In the genomic region with DNA sequence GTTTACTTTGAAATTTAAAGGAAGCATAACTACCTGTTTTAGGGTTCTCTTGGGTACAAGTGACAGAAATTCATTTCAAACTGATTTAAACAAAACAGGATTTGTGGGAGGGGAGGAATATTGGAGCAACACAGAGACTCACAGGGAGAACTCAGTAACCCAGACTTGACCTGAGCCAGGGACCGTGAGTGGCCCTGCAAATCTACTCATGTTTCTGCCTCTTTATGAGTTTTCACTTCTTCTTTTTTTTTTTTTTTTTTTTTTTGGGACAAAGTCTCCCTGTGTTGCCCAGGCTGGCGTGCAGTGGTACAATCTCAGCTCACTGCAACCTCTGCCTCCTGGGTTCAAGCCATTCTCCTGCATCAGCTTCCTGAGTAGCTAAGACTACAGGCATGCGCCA, we compare ENCODE assay signal across 16 cellular contexts.
DNase-seq lines count a peak whose midpoint lies in the region; ATAC-seq and TF ChIP-seq lines count a peak whose summit lies in the region.
"Had no signal": no experiment of that assay in that cellular context is flagged by ENCODE, and none has a peak within 500 bp of the region (broad histone marks: within the 10 kb centered on the region; RNA-seq: fewer than 3 reads in every experiment).

No MANE protein-coding gene starts in this region.

- DNase-seq in MV-4-11 (lab: John Stamatoyannopoulos, UW) (peak; percentile 56), sciatic nerve (ENCODE audit: low spot score) (no peak), DMS79 treated with DMSO at 0.1 percent for 48 hours (lab: John Stamatoyannopoulos, UW) (no peak), SIG-M5 (lab: John Stamatoyannopoulos, UW) (no peak)
- DNase-seq: activated CD4-positive, alpha-beta memory T cell treated with anti-CD3 and anti-CD28 coated beads for 36 hours; activated T-cell treated with anti-CD3 and anti-CD28 coated beads, Interleukin-2, amount 50 U/mL, for 72 hours; adrenal gland; left cardiac atrium; mucosa of descending colon; NCI-H1694; NCI-H446; stimulated activated CD4-positive, alpha-beta T cell treated with anti-CD3 and anti-CD28 coated beads, Interleukin-2, amount 100 ng/mL, for 48 hours had no signal

- ATAC-seq in GM19328 (IDR thresholded peaks at IDR 0.05; ENCODE audit: unreplicated experiment) (peak; percentile 64), HG02763 (IDR thresholded peaks at IDR 0.05; ENCODE audit: unreplicated experiment) (peak; percentile 77), sciatic nerve (peak; percentile 29), GM18505 (IDR thresholded peaks at IDR 0.05; ENCODE audit: unreplicated experiment) (no peak), GM18861 (IDR thresholded peaks at IDR 0.05; ENCODE audit: unreplicated experiment) (no peak)
- ATAC-seq: activated T-cell treated with anti-CD3 and anti-CD28 coated beads, Interleukin-2, amount 50 U/mL, for 72 hours; mucosa of descending colon had no signal

- TF ChIP-seq POLR2A in GM18505 (IDR thresholded peaks at IDR 0.05; ENCODE audit: borderline replicate concordance, extremely low read depth, insufficient read depth, insufficient read length) = no peak

- intact Hi-C loops in sciatic nerve (cut with DNase I) = no loop called here

Comparison
In these comparisons a context has a peak if more than half of its experiments do, and no peak if none do; other contexts are left out.
1. ATAC-seq: peak in GM19328 (single experiment), HG02763 (single experiment) and sciatic nerve (single experiment); none in GM18505 (single experiment) and GM18861 (single experiment).